In the genomic region with DNA sequence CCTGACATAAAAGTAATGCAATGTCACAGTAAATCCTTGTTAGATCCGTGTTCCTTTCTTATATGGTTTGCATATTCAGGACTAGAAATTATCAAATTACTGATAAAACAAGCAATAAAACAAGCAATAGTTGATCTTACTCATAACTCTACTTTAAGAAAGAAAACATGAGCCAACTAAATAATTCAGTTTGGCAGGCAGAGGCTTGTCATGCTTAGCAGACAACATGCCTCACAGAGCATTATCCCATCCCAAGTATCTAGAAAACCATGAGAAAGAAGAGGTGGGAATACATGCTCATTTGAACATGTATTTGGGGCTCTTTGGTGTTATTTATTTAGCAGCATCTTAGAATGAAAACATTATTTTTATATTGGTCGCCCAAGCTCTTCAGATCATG, we compare ENCODE assay signal across 16 cellular contexts.
DNase-seq lines count a peak whose midpoint lies in the region; ATAC-seq and TF ChIP-seq lines count a peak whose summit lies in the region.
"Had no signal": no experiment of that assay in that cellular context is flagged by ENCODE, and none has a peak within 500 bp of the region (broad histone marks: within the 10 kb centered on the region; RNA-seq: fewer than 3 reads in every experiment).

No MANE protein-coding gene starts in this region.

- H3K27ac ChIP-seq in SK-N-MC: peak overlapping the region; percentile 47
- H3K27ac ChIP-seq in hepatocyte: peak overlapping the region; percentile 77
- peak overlapping the region; percentile 34 for H3K27ac ChIP-seq in psoas muscle
- no peak overlapping the region for H3K27ac ChIP-seq in colonic mucosa
- H3K27ac ChIP-seq: A549, C4-2B, GM23248 had no signal

- H3K9me3 ChIP-seq in SK-N-MC (ENCODE audit: low read depth, low read length): no peaks in the 10 kb centered on the region
- no peaks in the 10 kb centered on the region for H3K9me3 ChIP-seq in hepatocyte (ENCODE audit: low read depth)
- H3K9me3 ChIP-seq in psoas muscle: no peaks in the 10 kb centered on the region
- no peaks in the 10 kb centered on the region for H3K9me3 ChIP-seq in colonic mucosa
- H3K9me3 ChIP-seq: A549, BE2C had no signal

- H3K4me3 ChIP-seq in SK-N-MC (no peak overlapping the region), hepatocyte (no peak overlapping the region), psoas muscle (no peak overlapping the region), colonic mucosa (no peak overlapping the region)
- H3K4me3 ChIP-seq: A549, GM23248 had no signal

- H3K9ac ChIP-seq in SK-N-MC (ENCODE audit: insufficient read length) (no peak overlapping the region), colonic mucosa (ENCODE audit: low read depth in 2 of 2, low read length in 2 of 2) (no peak overlapping the region)
- H3K9ac ChIP-seq: GM23248 had no signal

- intact Hi-C loops in psoas muscle (cut with DNase I): no loop called here
- intact Hi-C loops in colonic mucosa (cut with DNase I): no loop called here

- H3K4me1 ChIP-seq in hepatocyte (ENCODE audit: insufficient read depth): peaks cover 41% of the 10 kb centered on the region
- peaks cover 68% of the 10 kb centered on the region for H3K4me1 ChIP-seq in psoas muscle
- no peaks in the 10 kb centered on the region for H3K4me1 ChIP-seq in colonic mucosa
- H3K4me1 ChIP-seq: A549, BE2C had no signal

- H3K79me2 ChIP-seq in hepatocyte: no peaks in the 10 kb centered on the region

- no peaks in the 10 kb centered on the region for H3K9me2 ChIP-seq in hepatocyte (replicated peaks; ENCODE audit: insufficient read depth)

- no peak overlapping the region for H2AFZ ChIP-seq in hepatocyte
- H2AFZ ChIP-seq: GM23248 had no signal

- H3K36me3 ChIP-seq in SK-N-MC (ENCODE audit: insufficient read depth, low read length): peaks cover 17% of the 10 kb centered on the region
- H3K36me3 ChIP-seq in hepatocyte (replicated peaks; ENCODE audit: insufficient read depth, low read depth): no peaks in the 10 kb centered on the region
- H3K36me3 ChIP-seq in psoas muscle (ENCODE audit: insufficient read depth in 1 of 2, low read depth in 1 of 2): no peaks in the 10 kb centered on the region
- H3K36me3 ChIP-seq in colonic mucosa: no peaks in the 10 kb centered on the region
- H3K36me3 ChIP-seq: BE2C had no signal

- H3K4me2 ChIP-seq in hepatocyte: peak overlapping the region; percentile 57
- H3K4me2 ChIP-seq: A549 had no signal

- H4K20me1 ChIP-seq in hepatocyte (ENCODE audit: insufficient read depth, poor library complexity, severe bottlenecking): no peaks in the 10 kb centered on the region

- TF ChIP-seq CTCF in hepatocyte (IDR thresholded peaks at IDR 0.05; ENCODE audit: poor library complexity) (no peak), psoas muscle (IDR thresholded peaks at IDR 0.05) (no peak), colonic mucosa (IDR thresholded peaks at IDR 0.05) (no peak)

- 65% methylated on average over 2 of the region's 2 CpGs for WGBS in hepatocyte (ENCODE audit: low lambda C conversion rate, missing lambda C conversion rate)
- WGBS in psoas muscle, 3 donors: 66 to 83% (median 68%) methylated on average over 2 of the region's 2 CpGs

- peak; percentile 13 for DNase-seq in NCI-H446 treated with DMSO at 0.1 percent for 48 hours (lab: John Stamatoyannopoulos, UW)
- no peak for DNase-seq in SK-N-MC (ENCODE audit: low read depth, low spot score)
- no peak for DNase-seq in hepatocyte (ENCODE audit: low spot score)
- no peak for DNase-seq in psoas muscle
- DNase-seq in colonic mucosa: no peak
- DNase-seq: BE2C; CD4-positive, alpha-beta memory T cell; DMS153; DMS79 treated with DMSO at 0.1 percent for 48 hours; EL; GM23248 had no signal

- no peaks in the 10 kb centered on the region for H3K27me3 ChIP-seq in hepatocyte
- H3K27me3 ChIP-seq in psoas muscle (ENCODE audit: insufficient read depth in 3 of 3, low read length in 2 of 3): no peaks in the 10 kb centered on the region
- no peaks in the 10 kb centered on the region for H3K27me3 ChIP-seq in colonic mucosa
- H3K27me3 ChIP-seq: BE2C had no signal

- ATAC-seq in psoas muscle: no peak
- no peak for ATAC-seq in HG03571 (IDR thresholded peaks at IDR 0.05; ENCODE audit: unreplicated experiment)
- no peak for ATAC-seq in HG03432 (IDR thresholded peaks at IDR 0.05; ENCODE audit: unreplicated experiment)
- ATAC-seq: A549, HCT116 had no signal
